Comparison of ENCODE assay signal across 17 cellular contexts in the genomic region with DNA sequence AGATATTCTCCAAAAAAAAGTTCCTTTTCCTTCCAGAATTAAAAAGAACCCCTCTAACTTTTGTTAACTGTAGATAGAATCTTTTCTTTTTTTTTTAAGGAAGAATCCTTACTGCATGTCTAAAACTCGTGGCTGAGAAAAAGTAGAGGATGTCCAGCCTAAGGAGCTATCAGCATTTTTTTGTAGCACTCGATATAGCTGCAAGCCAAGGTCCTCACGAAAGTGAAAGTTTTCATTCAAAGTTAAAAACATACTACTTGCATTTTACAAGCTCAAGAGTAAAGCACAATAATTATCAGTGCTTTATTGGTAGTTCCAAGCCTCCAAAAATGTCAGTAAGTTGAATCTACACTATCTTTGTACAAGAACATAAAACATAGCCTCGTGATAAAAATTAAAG. TPM values are rescaled to one million over a fixed set of nuclear protein-coding genes. Genes with fewer than 3 reads are reported as not detected.
DNase-seq lines count a peak whose midpoint lies in the region; TF ChIP-seq lines count a peak whose summit lies in the region.
"Had no signal": no experiment of that assay in that cellular context is flagged by ENCODE, and none has a peak within 500 bp of the region (broad histone marks: within the 10 kb centered on the region; RNA-seq: fewer than 3 reads in every experiment).

No MANE protein-coding gene starts in this region.

- H3K9ac ChIP-seq in mucosa of rectum (ENCODE audit: low read depth in 1 of 2, low read length in 2 of 2), result peak overlapping the region in 1 of 2 donors; percentile 66

- H3K9me3 Mint-ChIP-seq in Calu3 (ENCODE audit: low read depth, unreplicated experiment), result no peaks in the 10 kb centered on the region
- no peaks in the 10 kb centered on the region for H3K9me3 Mint-ChIP-seq in activated naive CD4-positive, alpha-beta T cell treated with anti-CD3 and anti-CD28 coated beads, Interleukin-2, amount 10 ng/mL, durations not matched to agents 7 days and 5 days
- no peaks in the 10 kb centered on the region for H3K9me3 Mint-ChIP-seq in activated CD4-positive, alpha-beta memory T cell treated with anti-CD3 and anti-CD28 coated beads for 36 hours
- H3K9me3 Mint-ChIP-seq: activated naive CD4-positive, alpha-beta T cell treated with anti-CD3 and anti-CD28 coated beads, Interleukin-2, amount 50 U/mL, for 72 hours; activated T-cell treated with anti-CD3 and anti-CD28 coated beads, Interleukin-2, amount 50 U/mL, for 24 hours; H9; natural killer cell treated with Interleukin-12 subunit alpha and Interleukin-12 subunit beta and Interleukin-15 and Interleukin-18, amount 100 ng/mL, for 72 hours had no signal

- H3K27ac ChIP-seq in coronary artery, result peak overlapping the region in 1 of 2 donors; percentile 5
- peak overlapping the region in 1 of 2 donors; percentile 91 for H3K27ac ChIP-seq in mucosa of rectum (ENCODE audit: low read depth in 2 of 2, low read length in 2 of 2)

- no peaks in the 10 kb centered on the region for H3K9me3 ChIP-seq in MG63
- H3K9me3 ChIP-seq in mucosa of rectum (ENCODE audit: control insufficient read depth in 2 of 2, low read length in 2 of 2), result no peaks in the 10 kb centered on the region

- H3K36me3 ChIP-seq in MG63 (no peaks in the 10 kb centered on the region), mucosa of rectum (ENCODE audit: control insufficient read depth in 2 of 2, insufficient read depth in 2 of 2, low read length in 2 of 2) (no peaks in the 10 kb centered on the region)

- H3K27me3 ChIP-seq in MG63 (no peaks in the 10 kb centered on the region), mucosa of rectum (ENCODE audit: control insufficient read depth in 2 of 2, insufficient read depth in 2 of 2, low read length in 2 of 2) (no peaks in the 10 kb centered on the region)

- H3K27ac Mint-ChIP-seq in Calu3 (ENCODE audit: unreplicated experiment), result peak overlapping the region; percentile 92
- no peak overlapping the region for H3K27ac Mint-ChIP-seq in activated naive CD4-positive, alpha-beta T cell treated with anti-CD3 and anti-CD28 coated beads, Interleukin-2, amount 10 ng/mL, durations not matched to agents 7 days and 5 days
- no peak overlapping the region for H3K27ac Mint-ChIP-seq in activated CD4-positive, alpha-beta memory T cell treated with anti-CD3 and anti-CD28 coated beads for 36 hours
- H3K27ac Mint-ChIP-seq: activated naive CD4-positive, alpha-beta T cell treated with anti-CD3 and anti-CD28 coated beads, Interleukin-2, amount 50 U/mL, for 72 hours; activated T-cell treated with anti-CD3 and anti-CD28 coated beads, Interleukin-2, amount 50 U/mL, for 24 hours; H9; natural killer cell treated with Interleukin-12 subunit alpha and Interleukin-12 subunit beta and Interleukin-15 and Interleukin-18, amount 100 ng/mL, for 72 hours had no signal

- POLR2A ChIA-PET in activated CD4-positive, alpha-beta memory T cell treated with anti-CD3 and anti-CD28 coated beads for 36 hours (lab: Charles Lee), result no interaction called here

- H3K4me1 Mint-ChIP-seq in Calu3 (ENCODE audit: low read depth, unreplicated experiment), result peaks cover 66% of the 10 kb centered on the region
- peaks cover 10% of the 10 kb centered on the region for H3K4me1 Mint-ChIP-seq in activated naive CD4-positive, alpha-beta T cell treated with anti-CD3 and anti-CD28 coated beads, Interleukin-2, amount 10 ng/mL, durations not matched to agents 7 days and 5 days
- H3K4me1 Mint-ChIP-seq in activated CD4-positive, alpha-beta memory T cell treated with anti-CD3 and anti-CD28 coated beads for 36 hours (ENCODE audit: low read depth), result peaks cover 26% of the 10 kb centered on the region

- H3K4me1 ChIP-seq in mucosa of rectum (ENCODE audit: control insufficient read depth in 2 of 2, insufficient read depth in 2 of 2, low read length in 2 of 2), result peaks cover 13 to 33% of the 10 kb centered on the region in 2 donors

- intact Hi-C loops in Calu3 (cut with micrococcal nuclease; ENCODE audit: unreplicated experiment), result loop anchor here (1.0 kb wide), 1 partner anchor 48 kb away; no protein-coding TSS in a partner anchor
- intact Hi-C loops in activated CD4-positive, alpha-beta memory T cell treated with anti-CD3 and anti-CD28 coated beads for 36 hours (cut with micrococcal nuclease), result no loop called here

- H3K27me3 Mint-ChIP-seq in Calu3 (ENCODE audit: unreplicated experiment), result no peaks in the 10 kb centered on the region
- H3K27me3 Mint-ChIP-seq in activated naive CD4-positive, alpha-beta T cell treated with anti-CD3 and anti-CD28 coated beads, Interleukin-2, amount 10 ng/mL, durations not matched to agents 7 days and 5 days, result peaks cover 5% of the 10 kb centered on the region
- peaks cover 10% of the 10 kb centered on the region for H3K27me3 Mint-ChIP-seq in activated CD4-positive, alpha-beta memory T cell treated with anti-CD3 and anti-CD28 coated beads for 36 hours

- H3K4me3 ChIP-seq in MG63, result peak overlapping the region; percentile 16
- H3K4me3 ChIP-seq in coronary artery, result peak overlapping the region; percentile 19
- H3K4me3 ChIP-seq in mucosa of rectum (ENCODE audit: low read length in 2 of 2), result peak overlapping the region; percentile 58

- no peak for TF ChIP-seq CTCF in Calu3 (IDR thresholded peaks at IDR 0.05; ENCODE audit: unreplicated experiment)
- TF ChIP-seq CTCF in coronary artery (IDR thresholded peaks at IDR 0.05), result no peak

- DNase-seq in Calu3, result no peak
- no peak for DNase-seq in MG63
- no peak for DNase-seq in coronary artery (ENCODE audit: low spot score)
- no peak for DNase-seq in NCI-H128 (lab: John Stamatoyannopoulos, UW; ENCODE audit: unreplicated experiment)
- DNase-seq in kidney glomerular epithelial cell (lab: John Stamatoyannopoulos, UW), result no peak
- no peak for DNase-seq in activated naive CD4-positive, alpha-beta T cell treated with anti-CD3 and anti-CD28 coated beads, Interleukin-2, amount 10 ng/mL, durations not matched to agents 7 days and 5 days
- no peak for DNase-seq in activated CD4-positive, alpha-beta memory T cell treated with anti-CD3 and anti-CD28 coated beads for 36 hours
- DNase-seq: activated CD4-positive, alpha-beta T cell treated with anti-CD3 and anti-CD28 coated beads, Interleukin-2, amount 50 U/mL, for 1 hour; activated T-cell treated with anti-CD3 and anti-CD28 coated beads, Interleukin-2, amount 50 U/mL, for 24 hours; H9; left ventricle myocardium superior; NCI-H187 treated with DMSO at 0.1 percent for 48 hours; NCI-H446 treated with DMSO at 0.1 percent for 48 hours; substantia nigra had no signal

- CTCF ChIA-PET in Calu3 (lab: Charles Lee), result interaction anchor here (1.0 to 2.3 kb wide), 4 partner anchors 10 to 28 kb away, joined by 3 to 15 read pairs (median 7); no protein-coding TSS in a partner anchor
- CTCF ChIA-PET in activated naive CD4-positive, alpha-beta T cell treated with anti-CD3 and anti-CD28 coated beads, Interleukin-2, amount 10 ng/mL, durations not matched to agents 7 days and 5 days (lab: Charles Lee), result no interaction called here
- CTCF ChIA-PET in activated CD4-positive, alpha-beta memory T cell treated with anti-CD3 and anti-CD28 coated beads for 36 hours (lab: Charles Lee), result no interaction called here

- peaks cover 16% of the 10 kb centered on the region for H3K36me3 Mint-ChIP-seq in Calu3 (ENCODE audit: insufficient read depth, unreplicated experiment)
- no peaks in the 10 kb centered on the region for H3K36me3 Mint-ChIP-seq in activated naive CD4-positive, alpha-beta T cell treated with anti-CD3 and anti-CD28 coated beads, Interleukin-2, amount 10 ng/mL, durations not matched to agents 7 days and 5 days
- H3K36me3 Mint-ChIP-seq in activated CD4-positive, alpha-beta memory T cell treated with anti-CD3 and anti-CD28 coated beads for 36 hours, result no peaks in the 10 kb centered on the region
- H3K36me3 Mint-ChIP-seq: activated naive CD4-positive, alpha-beta T cell treated with anti-CD3 and anti-CD28 coated beads, Interleukin-2, amount 50 U/mL, for 72 hours; natural killer cell treated with Interleukin-12 subunit alpha and Interleukin-12 subunit beta and Interleukin-15 and Interleukin-18, amount 100 ng/mL, for 72 hours had no signal

- H3K4me3 Mint-ChIP-seq in Calu3 (ENCODE audit: low read depth, unreplicated experiment), result peak overlapping the region; percentile 68
- H3K4me3 Mint-ChIP-seq in activated naive CD4-positive, alpha-beta T cell treated with anti-CD3 and anti-CD28 coated beads, Interleukin-2, amount 10 ng/mL, durations not matched to agents 7 days and 5 days, result no peak overlapping the region
- no peak overlapping the region for H3K4me3 Mint-ChIP-seq in activated CD4-positive, alpha-beta memory T cell treated with anti-CD3 and anti-CD28 coated beads for 36 hours
- H3K4me3 Mint-ChIP-seq: activated T-cell treated with anti-CD3 and anti-CD28 coated beads, Interleukin-2, amount 50 U/mL, for 24 hours; H9; natural killer cell treated with Interleukin-12 subunit alpha and Interleukin-12 subunit beta and Interleukin-15 and Interleukin-18, amount 100 ng/mL, for 72 hours had no signal

- no TSS peak for BruUV-seq in Calu3 (replicated peaks; lab: Mats Ljungman, UMichigan)

RNA-seq across cellular contexts. Expression of gene ZSWIM6, which starts 28.7 kb away (rescaled TPM):
- 13.2 and 14.7 TPM in 2 replicates for total RNA-seq in Calu3 (2022)
- total RNA-seq in MG63 (2014; rRNA removed; shearing (Covaris generic); ENCODE audit: low replicate concordance), result 1.3 and 3.3 TPM in 2 replicates
- 1 to 10 TPM; 5.5 to 5.7 TPM for total RNA-seq in activated CD4-positive, alpha-beta memory T cell treated with anti-CD3 and anti-CD28 coated beads for 36 hours
